ENCODE assay signal across 17 cellular contexts in genomic region chr22:31604137-31604705, GRCh38.
"Had no signal": no experiment of that assay in that cellular context is flagged by ENCODE, and none has a peak within 500 bp of the region (broad histone marks: within the 10 kb centered on the region; RNA-seq: fewer than 3 reads in every experiment).

No MANE protein-coding gene starts in this region.

- H3K36me3 ChIP-seq: prostate gland had no signal

- H3K27ac ChIP-seq: prostate gland, SJSA1, testis had no signal

- H3K4me3 Mint-ChIP-seq: central memory CD8-positive, alpha-beta T cell; effector memory CD8-positive, alpha-beta T cell; naive thymus-derived CD8-positive, alpha-beta T cell had no signal

- ATAC-seq: effector memory CD8-positive, alpha-beta T cell; naive thymus-derived CD8-positive, alpha-beta T cell had no signal

- H3K9me3 ChIP-seq: adrenal gland, prostate gland, SJSA1, testis had no signal

- H3K4me1 ChIP-seq: adrenal gland, prostate gland, testis had no signal

- H3K27me3 ChIP-seq: adrenal gland, SJSA1, testis had no signal

- H3K4me1 Mint-ChIP-seq: central memory CD8-positive, alpha-beta T cell had no signal

- H3K27me3 Mint-ChIP-seq: central memory CD8-positive, alpha-beta T cell; effector memory CD8-positive, alpha-beta T cell; naive thymus-derived CD8-positive, alpha-beta T cell had no signal

- H3K4me3 ChIP-seq: adrenal gland, lung, prostate gland, SJSA1, testis had no signal

- H3K9me3 Mint-ChIP-seq: central memory CD8-positive, alpha-beta T cell; effector memory CD8-positive, alpha-beta T cell; naive thymus-derived CD8-positive, alpha-beta T cell had no signal

- DNase-seq: activated CD4-positive, alpha-beta T cell treated with anti-CD3 and anti-CD28 coated beads for 1 hour; activated gamma-delta T cell treated with Interleukin-2 at 50 U/mL for 16 hours; activated T-cell treated with anti-CD3 and anti-CD28 coated beads for 4 hours; effector memory CD8-positive, alpha-beta T cell; hippocampal formation; naive thymus-derived CD8-positive, alpha-beta T cell; occipital lobe; stimulated activated CD4-positive, alpha-beta T cell treated with anti-CD3 and anti-CD28 coated beads, Interleukin-2, amount 100 ng/mL, for 48 hours; stimulated activated naive CD4-positive, alpha-beta T cell treated with Interleukin-2 at 50 U/mL for 16 hours; SW 1271; T1000; testis had no signal
